1 cellular context compared by ENCODE assay signal in the genomic region with DNA sequence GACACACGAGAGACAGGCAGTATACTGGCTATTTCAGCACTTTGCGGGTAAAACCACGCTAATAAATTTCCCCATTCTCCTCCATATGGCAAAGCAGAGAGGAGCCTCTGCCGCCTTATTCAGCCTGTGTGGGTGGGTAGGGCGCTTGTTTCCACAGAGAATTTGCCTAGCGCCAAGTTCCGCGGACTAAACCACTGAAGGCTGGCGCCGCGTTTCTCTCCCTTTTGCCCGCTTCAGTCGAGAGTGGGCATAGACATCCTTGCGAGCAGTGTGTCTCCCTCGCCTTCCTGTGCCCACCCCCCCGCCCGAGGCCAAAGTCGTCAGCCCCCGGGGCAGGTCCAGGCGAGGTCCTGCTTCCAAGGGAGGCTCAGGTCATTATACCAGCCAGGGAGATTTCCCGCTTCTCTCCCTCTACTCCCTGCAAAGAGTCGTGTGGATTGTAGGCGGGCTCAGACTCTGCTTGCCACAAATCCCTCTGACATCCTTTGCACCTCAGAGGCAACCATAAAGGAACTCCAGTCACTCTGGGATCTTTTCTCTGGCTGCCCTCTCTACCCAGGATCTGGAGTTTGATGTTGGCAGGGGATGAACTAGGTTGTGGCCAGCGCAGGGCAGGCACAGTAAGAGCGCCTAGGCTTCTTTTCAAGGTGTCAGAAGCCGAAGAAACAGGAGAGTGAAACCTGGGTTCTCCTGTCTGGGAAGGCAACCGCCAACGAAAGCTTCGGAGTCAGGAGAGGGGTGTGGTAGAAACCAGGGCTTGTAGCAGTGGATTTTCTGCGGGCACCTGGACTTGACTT.
TF ChIP-seq lines count a peak whose summit lies in the region.

No MANE protein-coding gene starts in this region.

TF ChIP-seq in SK-N-SH, 30 proteins besides CTCF, POLR2A, EP300 and RAD21 (continued from another document):
- TF ChIP-seq, protein P1, sequence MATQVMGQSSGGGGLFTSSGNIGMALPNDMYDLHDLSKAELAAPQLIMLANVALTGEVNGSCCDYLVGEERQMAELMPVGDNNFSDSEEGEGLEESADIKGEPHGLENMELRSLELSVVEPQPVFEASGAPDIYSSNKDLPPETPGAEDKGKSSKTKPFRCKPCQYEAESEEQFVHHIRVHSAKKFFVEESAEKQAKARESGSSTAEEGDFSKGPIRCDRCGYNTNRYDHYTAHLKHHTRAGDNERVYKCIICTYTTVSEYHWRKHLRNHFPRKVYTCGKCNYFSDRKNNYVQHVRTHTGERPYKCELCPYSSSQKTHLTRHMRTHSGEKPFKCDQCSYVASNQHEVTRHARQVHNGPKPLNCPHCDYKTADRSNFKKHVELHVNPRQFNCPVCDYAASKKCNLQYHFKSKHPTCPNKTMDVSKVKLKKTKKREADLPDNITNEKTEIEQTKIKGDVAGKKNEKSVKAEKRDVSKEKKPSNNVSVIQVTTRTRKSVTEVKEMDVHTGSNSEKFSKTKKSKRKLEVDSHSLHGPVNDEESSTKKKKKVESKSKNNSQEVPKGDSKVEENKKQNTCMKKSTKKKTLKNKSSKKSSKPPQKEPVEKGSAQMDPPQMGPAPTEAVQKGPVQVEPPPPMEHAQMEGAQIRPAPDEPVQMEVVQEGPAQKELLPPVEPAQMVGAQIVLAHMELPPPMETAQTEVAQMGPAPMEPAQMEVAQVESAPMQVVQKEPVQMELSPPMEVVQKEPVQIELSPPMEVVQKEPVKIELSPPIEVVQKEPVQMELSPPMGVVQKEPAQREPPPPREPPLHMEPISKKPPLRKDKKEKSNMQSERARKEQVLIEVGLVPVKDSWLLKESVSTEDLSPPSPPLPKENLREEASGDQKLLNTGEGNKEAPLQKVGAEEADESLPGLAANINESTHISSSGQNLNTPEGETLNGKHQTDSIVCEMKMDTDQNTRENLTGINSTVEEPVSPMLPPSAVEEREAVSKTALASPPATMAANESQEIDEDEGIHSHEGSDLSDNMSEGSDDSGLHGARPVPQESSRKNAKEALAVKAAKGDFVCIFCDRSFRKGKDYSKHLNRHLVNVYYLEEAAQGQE (IDR thresholded peaks at IDR 0.05; ENCODE audit: low read depth, low read length): no peak
- TF ChIP-seq SMC3 (IDR thresholded peaks at IDR 0.05; ENCODE audit: low read depth, low read length): no peak
- no peak for TF ChIP-seq NFIC (IDR thresholded peaks at IDR 0.05; ENCODE audit: borderline replicate concordance)
TF ChIP-seq in SK-N-SH: peak in this region for 0.
